In genomic region chr20:49529470-49529869, GRCh38 we compare ENCODE assay signal across 28 cellular contexts. TPM values are rescaled to one million over a fixed set of nuclear protein-coding genes. Genes with fewer than 3 reads are reported as not detected.
"Had no signal": no experiment of that assay in that cellular context is flagged by ENCODE, and none has a peak within 500 bp of the region (broad histone marks: within the 10 kb centered on the region; RNA-seq: fewer than 3 reads in every experiment).

No MANE protein-coding gene starts in this region.

- H3K27ac ChIP-seq: body of pancreas, esophagus muscularis mucosa, heart left ventricle, sigmoid colon, testis, upper lobe of left lung, VCaP had no signal

- H3K27me3 ChIP-seq: body of pancreas, esophagus muscularis mucosa, heart left ventricle, sigmoid colon, testis, upper lobe of left lung had no signal

- H3K4me3 ChIP-seq: body of pancreas, esophagus muscularis mucosa, heart left ventricle, sigmoid colon, smooth muscle cell, testis, upper lobe of left lung had no signal

- H3K9me3 ChIP-seq: body of pancreas, esophagus muscularis mucosa, heart left ventricle, sigmoid colon, testis had no signal

- DNase-seq: activated CD4-positive, alpha-beta memory T cell treated with anti-CD3 and anti-CD28 coated beads, Interleukin-2, amount 10 ng/mL, durations not matched to agents 7 days and 5 days; activated CD4-positive, alpha-beta T cell treated with anti-CD3 and anti-CD28 coated beads, Interleukin-2, amount 10 ng/mL, durations not matched to agents 24 days and 14 days; activated CD8-positive, alpha-beta memory T cell treated with anti-CD3 and anti-CD28 coated beads, Interleukin-2, amount 10 ng/mL, durations not matched to agents 7 days and 5 days; activated effector memory CD4-positive, alpha-beta T cell treated with anti-CD3 and anti-CD28 coated beads, Interleukin-2, amount 50 U/mL, for 16 hours; activated naive CD4-positive, alpha-beta T cell treated with anti-CD3 and anti-CD28 coated beads, Interleukin-2, amount 50 U/mL, for 16 hours; activated naive CD8-positive, alpha-beta T cell treated with anti-CD3 and anti-CD28 coated beads, Interleukin-2, amount 50 U/mL, for 24 hours; activated T-cell treated with anti-CD3 and anti-CD28 coated beads for 4 hours; body of pancreas; caudate nucleus; dermis blood vessel endothelial cell; effector CD8-positive, alpha-beta T cell; heart left ventricle; left colon; naive B cell; occipital lobe; retina; stimulated activated CD4-positive, alpha-beta T cell treated with anti-CD3 and anti-CD28 coated beads, Interleukin-15, amount 100 ng/mL, for 24 hours; stimulated activated CD8-positive, alpha-beta memory T cell treated with anti-CD3 and anti-CD28 coated beads, Interleukin-4, amount 100 ng/mL, for 48 hours; stimulated activated naive B cell treated with anti-CD40 and anti-IgM and Interleukin-4, amounts not matched to agents 10 μg/mL and 1 μg/mL and 100 μg/mL, for 72 hours; T-cell; testis; upper lobe of left lung had no signal

- H3K4me2 ChIP-seq: smooth muscle cell had no signal

- H3K36me3 ChIP-seq: upper lobe of left lung had no signal

- ATAC-seq: activated CD4-positive, CD25-positive, alpha-beta regulatory T cell treated with anti-CD3 and anti-CD28 coated beads, Interleukin-2, amount 50 U/mL, for 24 hours; activated CD8-positive, alpha-beta memory T cell treated with anti-CD3 and anti-CD28 coated beads, Interleukin-2, amount 10 ng/mL, durations not matched to agents 7 days and 5 days; activated naive CD8-positive, alpha-beta T cell treated with anti-CD3 and anti-CD28 coated beads, Interleukin-2, amount 50 U/mL, for 24 hours; body of pancreas; heart left ventricle; left colon; stimulated activated naive B cell treated with anti-CD40 and anti-IgM and Interleukin-4, amounts not matched to agents 10 μg/mL and 1 μg/mL and 100 μg/mL, for 72 hours; T-cell had no signal

- FAIRE-seq: islet of Langerhans had no signal

- H3K4me1 ChIP-seq: body of pancreas, testis had no signal

RNA-seq across cellular contexts. Expression of gene KCNB1, which starts 47.0 kb away (rescaled TPM):
- total RNA-seq: dermis blood vessel endothelial cell, smooth muscle cell had no signal
- polyA plus RNA-seq: smooth muscle cell had no signal
